28 cellular contexts compared by ENCODE assay signal in genomic region chr1:244095523-244095911, GRCh38. TPM values are rescaled to one million over a fixed set of nuclear protein-coding genes. Genes with fewer than 3 reads are reported as not detected.
A peak's percentile ranks its signal among the peaks of the same experiment; 100 is the strongest.
DNase-seq lines count a peak whose midpoint lies in the region; ATAC-seq, FAIRE-seq and TF ChIP-seq lines count a peak whose summit lies in the region.
"Had no signal": no experiment of that assay in that cellular context is flagged by ENCODE, and none has a peak within 500 bp of the region (broad histone marks: within the 10 kb centered on the region; RNA-seq: fewer than 3 reads in every experiment).

No MANE protein-coding gene starts in this region.

- peaks cover 12% of the 10 kb centered on the region for H3K4me1 ChIP-seq in body of pancreas
- H3K4me1 ChIP-seq in right lobe of liver = peaks cover 0 to 45% (median 21%) of the 10 kb centered on the region in 4 donors
- peaks cover 7% of the 10 kb centered on the region for H3K4me1 ChIP-seq in osteoblast (ENCODE audit: insufficient read depth, low read length)
- H3K4me1 ChIP-seq: BE2C had no signal

- no peaks in the 10 kb centered on the region for H3K27me3 Mint-ChIP-seq in HFFc6 (ENCODE audit: insufficient read depth)

- H3K36me3 ChIP-seq in body of pancreas (replicated peaks in 1 of 2; ENCODE audit: insufficient read depth in 1 of 2, low read depth in 2 of 2) = no peaks in the 10 kb centered on the region
- H3K36me3 ChIP-seq in bronchial epithelial cell (ENCODE audit: control insufficient read depth, insufficient read depth, low read length) = no peaks in the 10 kb centered on the region
- H3K36me3 ChIP-seq in right lobe of liver = no peaks in the 10 kb centered on the region
- no peaks in the 10 kb centered on the region for H3K36me3 ChIP-seq in osteoblast (ENCODE audit: insufficient read depth, low read length)
- H3K36me3 ChIP-seq: BE2C, BLaER1 had no signal

- H3K4me1 Mint-ChIP-seq in HFFc6 (ENCODE audit: low read depth) = peaks cover 36% of the 10 kb centered on the region

- H3K79me2 ChIP-seq in osteoblast (ENCODE audit: insufficient read depth, low read length) = no peaks in the 10 kb centered on the region

- H3K4me2 ChIP-seq in osteoblast (ENCODE audit: insufficient read depth, low read length) = no peak overlapping the region
- H3K4me2 ChIP-seq: BLaER1 had no signal

- no peaks in the 10 kb centered on the region for H4K20me1 ChIP-seq in osteoblast (ENCODE audit: insufficient read depth, low read length)
- H4K20me1 ChIP-seq: BLaER1 had no signal

- H3K27ac ChIP-seq in body of pancreas (peak overlapping the region; percentile 39 to 76 (median 45)), right lobe of liver (peak overlapping the region; percentile 55 to 93 (median 89)), osteoblast (ENCODE audit: low read depth, low read length) (no peak overlapping the region)
- H3K27ac ChIP-seq: BLaER1 had no signal

- intact Hi-C loops in body of pancreas (cut with DNase I) (no loop called here), right lobe of liver (cut with DNase I) (no loop called here)

- H3K9me3 ChIP-seq in body of pancreas = no peaks in the 10 kb centered on the region
- H3K9me3 ChIP-seq in right lobe of liver = no peaks in the 10 kb centered on the region
- no peaks in the 10 kb centered on the region for H3K9me3 ChIP-seq in osteoblast (ENCODE audit: low read depth, low read length)
- H3K9me3 ChIP-seq: BLaER1 had no signal

- DNase-seq in body of pancreas (peak in 2 of 4 donors; percentile 15 to 31), bronchial epithelial cell (ENCODE audit: low read depth) (no peak), right lobe of liver (peak in 2 of 3 donors; percentile 35 to 80), osteoblast (ENCODE audit: insufficient read length, low spot score, missing footprints) (peak; percentile 15), HFFc6 (no peak), NCI-H2171 (lab: John Stamatoyannopoulos, UW) (no peak)
- DNase-seq in activated T-cell treated with anti-CD3 and anti-CD28 coated beads, Interleukin-2, amount 50 U/mL, for 48 hours = no peak
- DNase-seq: 8988T; ACHN; BE2C; CD4-positive, alpha-beta memory T cell; CD4-positive, CD25-positive, alpha-beta regulatory T cell; CD8-positive, alpha-beta memory T cell; COR-L47; DMS 273 treated with DMSO at 0.1 percent for 48 hours; DMS153; DMS53; DMS79; DND-41; EL; GDM1 had no signal

- TF ChIP-seq CTCF in body of pancreas (IDR thresholded peaks at IDR 0.05) (no peak), bronchial epithelial cell (IDR thresholded peaks at IDR 0.05; ENCODE audit: insufficient read depth, low read length, severe bottlenecking) (no peak), right lobe of liver (IDR thresholded peaks at IDR 0.05) (no peak), osteoblast (IDR thresholded peaks at IDR 0.05; ENCODE audit: extremely low read depth, low read depth, low read length) (no peak), HFFc6 (IDR thresholded peaks at IDR 0.05) (no peak)

- H3K27me3 ChIP-seq in body of pancreas = no peaks in the 10 kb centered on the region
- peaks cover 2% of the 10 kb centered on the region for H3K27me3 ChIP-seq in bronchial epithelial cell (ENCODE audit: control insufficient read depth, insufficient read depth, low read length)
- H3K27me3 ChIP-seq in right lobe of liver = no peaks in the 10 kb centered on the region
- H3K27me3 ChIP-seq in osteoblast (ENCODE audit: insufficient read depth, low read length) = peaks cover 16% of the 10 kb centered on the region
- H3K27me3 ChIP-seq: BE2C, BLaER1 had no signal

- ATAC-seq in body of pancreas (no peak), right lobe of liver (peak; percentile 46 to 77 (median 53)), GM19455 (IDR thresholded peaks at IDR 0.05; ENCODE audit: unreplicated experiment) (no peak)
- ATAC-seq: GM12878 had no signal

- peak; percentile 43 for FAIRE-seq in bronchial epithelial cell (lab: Jason Lieb, UNC)
- FAIRE-seq: A204.1, GM12878, GM12892, GM18507 had no signal

- no peak overlapping the region for H3K4me3 Mint-ChIP-seq in HFFc6
- H3K4me3 Mint-ChIP-seq: CD14-positive monocyte; CD4-positive, alpha-beta memory T cell; CD4-positive, CD25-positive, alpha-beta regulatory T cell; CD8-positive, alpha-beta memory T cell had no signal

- no peak overlapping the region for H3K4me3 ChIP-seq in body of pancreas
- H3K4me3 ChIP-seq in bronchial epithelial cell (ENCODE audit: low read depth, low read length) = no peak overlapping the region
- H3K4me3 ChIP-seq in right lobe of liver = no peak overlapping the region
- H3K4me3 ChIP-seq in osteoblast (ENCODE audit: insufficient read depth, low read length) = no peak overlapping the region
- H3K4me3 ChIP-seq: BLaER1, GM12878 had no signal

- H2AFZ ChIP-seq in osteoblast (ENCODE audit: low read length) = no peak overlapping the region

- H3K36me3 Mint-ChIP-seq in HFFc6 (ENCODE audit: low read depth) = peaks cover 6% of the 10 kb centered on the region
- H3K36me3 Mint-ChIP-seq: CD14-positive monocyte; CD4-positive, alpha-beta memory T cell; CD4-positive, CD25-positive, alpha-beta regulatory T cell had no signal

- H3K27ac Mint-ChIP-seq in HFFc6 = no peak overlapping the region
- H3K27ac Mint-ChIP-seq: CD14-positive monocyte; CD4-positive, alpha-beta memory T cell; CD4-positive, CD25-positive, alpha-beta regulatory T cell had no signal

- TF ChIP-seq POLR2A in body of pancreas (IDR thresholded peaks at IDR 0.05) (no peak), right lobe of liver (IDR thresholded peaks at IDR 0.05) (no peak)

- H3K9me3 Mint-ChIP-seq in HFFc6 = no peaks in the 10 kb centered on the region
- H3K9me3 Mint-ChIP-seq: CD8-positive, alpha-beta memory T cell had no signal

- 63% methylated on average over 4 of the region's 4 CpGs for WGBS in body of pancreas, 2 donors
- WGBS in right lobe of liver (ENCODE audit: insufficient coverage, low coverage, low lambda C conversion rate, missing lambda C conversion rate) = 10% methylated on average over 3 of the region's 4 CpGs

RNA-seq across cellular contexts. Expression of gene ZBTB18, which starts 44.4 kb away (rescaled TPM):
- 10 to 100 TPM; 20.4 to 22.6 TPM for total RNA-seq in body of pancreas
- total RNA-seq in bronchial epithelial cell = 6.8 and 11.3 TPM in 2 replicates
- total RNA-seq in right lobe of liver = 10 to 100 TPM in 3 of 6 experiments, 1 to 10 TPM in 3; 9.0 to 16.1 (median 10.0) TPM
- 9.4 and 10.5 TPM in 2 replicates for total RNA-seq in osteoblast
- total RNA-seq in HFFc6 (2021; fragmentation: NEBNext Ultra II Directional; extraction: Animal tissue kit (Norgen Biotek cat#: 25700)) = 10 to 100 TPM; 19.4 to 24.5 (median 22.0) TPM

Comparison
In these comparisons a context has a peak if more than half of its experiments do, and no peak if none do; other contexts are left out.
1. ATAC-seq: peak in right lobe of liver (4 of 4); none in body of pancreas (single experiment) and GM19455 (single experiment).
2. DNase-seq: peak in right lobe of liver (2 of 3) and osteoblast (single experiment); none in bronchial epithelial cell (single experiment), HFFc6 (single experiment), NCI-H2171 (single experiment) and activated T-cell treated with anti-CD3 and anti-CD28 coated beads, Interleukin-2, amount 50 U/mL, for 48 hours (0 of 2).